In the genomic region with DNA sequence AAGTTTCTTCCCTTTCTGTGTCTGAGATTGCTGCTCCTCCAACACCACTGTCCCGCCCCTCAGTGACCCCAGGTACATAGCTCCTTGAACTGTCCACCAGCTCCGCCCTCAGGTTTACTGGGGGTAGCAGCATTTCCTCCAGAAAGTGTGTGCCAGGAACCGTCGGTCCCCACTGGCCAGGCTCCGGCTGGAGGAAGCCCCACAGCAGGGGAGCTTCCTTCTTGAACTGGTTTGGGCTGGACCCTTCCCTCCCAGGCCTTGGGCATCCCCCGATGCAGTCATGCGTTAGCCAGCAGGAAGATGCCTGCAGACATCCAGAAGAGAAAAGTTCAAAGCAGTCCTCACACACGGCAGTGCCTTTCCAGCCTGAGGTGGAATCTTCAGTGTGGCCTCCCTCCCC, we compare ENCODE assay signal across 28 cellular contexts. TPM values are rescaled to one million over a fixed set of nuclear protein-coding genes. Genes with fewer than 3 reads are reported as not detected.
DNase-seq lines count a peak whose midpoint lies in the region; ATAC-seq and TF ChIP-seq lines count a peak whose summit lies in the region.
"Had no signal": no experiment of that assay in that cellular context is flagged by ENCODE, and none has a peak within 500 bp of the region (broad histone marks: within the 10 kb centered on the region; RNA-seq: fewer than 3 reads in every experiment).

No MANE protein-coding gene starts in this region.

- in situ Hi-C loops in KBM-7 (cut with MboI; ENCODE audit: low pct_unique_long_range_greater_than_20kb, low sequenced_read_pairs), result loop anchor here (25.0 kb wide), 1 partner anchor 471 kb away; the partner anchor contains the start of gene FSIP1

- H3K36me3 Mint-ChIP-seq in WTC11 (no peaks in the 10 kb centered on the region), glutamatergic neuron (ENCODE audit: unreplicated experiment) (no peaks in the 10 kb centered on the region)
- H3K36me3 Mint-ChIP-seq: activated naive CD8-positive, alpha-beta T cell treated with anti-CD3 and anti-CD28 coated beads for 36 hours; IgD-negative memory B cell; natural killer cell had no signal

- H3K4me3 Mint-ChIP-seq in WTC11 (no peak overlapping the region), glutamatergic neuron (ENCODE audit: unreplicated experiment) (no peak overlapping the region)
- H3K4me3 Mint-ChIP-seq: activated CD4-positive, alpha-beta T cell treated with anti-CD3 and anti-CD28 coated beads, Interleukin-2, amount 10 ng/mL, durations not matched to agents 24 days and 14 days; activated naive CD8-positive, alpha-beta T cell treated with anti-CD3 and anti-CD28 coated beads for 36 hours; B cell; central memory CD8-positive, alpha-beta T cell; natural killer cell; stimulated activated naive CD8-positive, alpha-beta T cell treated with anti-CD3 and anti-CD28 coated beads, Interleukin-15, Interleukin-2, amounts not matched to agents 100 ng/mL and 50 ng/mL, for 24 hours; T-helper 2 cell treated with Interferon-gamma antibody and Interleukin-4, amounts not matched to agents 5 μg/mL and 100 μg/mL, for 36 hours had no signal

- peak; percentile 32 for DNase-seq in Daoy (ENCODE audit: low read depth)
- peak; percentile 41 for DNase-seq in KBM-7
- peak; percentile 71 for DNase-seq in WTC11 (ENCODE audit: low spot score)
- peak; percentile 34 for DNase-seq in kidney tubule cell (ENCODE audit: low spot score)
- DNase-seq in glutamatergic neuron, result no peak
- DNase-seq in AML-193 (lab: John Stamatoyannopoulos, UW), result no peak
- no peak for DNase-seq in stimulated activated CD4-positive, alpha-beta T cell treated with anti-CD3 and anti-CD28 coated beads, Interleukin-1b, Interleukin-23, amount 100 ng/mL, for 48 hours
- no peak for DNase-seq in SIG-M5 (lab: John Stamatoyannopoulos, UW)
- DNase-seq: activated CD4-positive, alpha-beta T cell treated with anti-CD3 and anti-CD28 coated beads, Interleukin-2, amount 10 ng/mL, durations not matched to agents 24 days and 14 days; activated effector memory CD4-positive, alpha-beta T cell treated with anti-CD3 and anti-CD28 coated beads, Interleukin-2, amount 50 U/mL, for 16 hours; activated naive CD8-positive, alpha-beta T cell treated with anti-CD3 and anti-CD28 coated beads for 36 hours; activated T-cell treated with anti-CD3 and anti-CD28 coated beads, Interleukin-2, amount 50 U/mL, for 1 hour; dorsolateral prefrontal cortex; hippocampal formation; natural killer cell; NCI-H2081; NCI-H446 treated with DMSO at 0.1 percent for 48 hours had no signal

- TF ChIP-seq CTCF in WTC11 (IDR thresholded peaks at IDR 0.05) (no peak), glutamatergic neuron (IDR thresholded peaks at IDR 0.05; ENCODE audit: partially characterized antibody, unreplicated experiment) (no peak)

- peak overlapping the region; percentile 63; the same call in 1 of the 2 replicates for H3K27ac Mint-ChIP-seq in WTC11
- no peak overlapping the region for H3K27ac Mint-ChIP-seq in glutamatergic neuron (ENCODE audit: unreplicated experiment)
- H3K27ac Mint-ChIP-seq: activated CD4-positive, alpha-beta T cell treated with anti-CD3 and anti-CD28 coated beads, Interleukin-2, amount 10 ng/mL, durations not matched to agents 24 days and 14 days; activated naive CD8-positive, alpha-beta T cell treated with anti-CD3 and anti-CD28 coated beads for 36 hours; B cell; IgD-negative memory B cell; stimulated activated naive CD8-positive, alpha-beta T cell treated with anti-CD3 and anti-CD28 coated beads, Interleukin-15, Interleukin-2, amounts not matched to agents 100 ng/mL and 50 ng/mL, for 24 hours; T-helper 2 cell treated with Interferon-gamma antibody and Interleukin-4, amounts not matched to agents 5 μg/mL and 100 μg/mL, for 36 hours had no signal

- no peaks in the 10 kb centered on the region for H3K9me3 Mint-ChIP-seq in WTC11
- H3K9me3 Mint-ChIP-seq in glutamatergic neuron (ENCODE audit: unreplicated experiment), result peaks cover 2% of the 10 kb centered on the region
- H3K9me3 Mint-ChIP-seq: activated CD4-positive, alpha-beta T cell treated with anti-CD3 and anti-CD28 coated beads, Interleukin-2, amount 10 ng/mL, durations not matched to agents 24 days and 14 days; activated naive CD8-positive, alpha-beta T cell treated with anti-CD3 and anti-CD28 coated beads for 36 hours; central memory CD8-positive, alpha-beta T cell; IgD-negative memory B cell; natural killer cell; stimulated activated naive CD8-positive, alpha-beta T cell treated with anti-CD3 and anti-CD28 coated beads, Interleukin-15, Interleukin-2, amounts not matched to agents 100 ng/mL and 50 ng/mL, for 24 hours; T-helper 2 cell treated with Interferon-gamma antibody and Interleukin-4, amounts not matched to agents 5 μg/mL and 100 μg/mL, for 36 hours had no signal

- CTCF ChIA-PET in WTC11 (lab: Charles Lee), result interaction anchor here (0.7 to 15.1 kb wide), 22 partner anchors 12 to 229 kb away, joined by 3 to 224 read pairs (median 6); partner anchors contain the start of genes INAFM2, PAK6 and PLCB2

- peak; percentile 81 for ATAC-seq in WTC11
- ATAC-seq: A549, gastroesophageal sphincter, natural killer cell had no signal

- POLR2A ChIA-PET in WTC11 (lab: Charles Lee), result interaction anchor here (0.7 to 1.6 kb wide), 3 partner anchors 16 to 211 kb away, joined by 4 to 9 read pairs (median 4); partner anchors contain the start of gene PAK6

- H3K27me3 Mint-ChIP-seq in WTC11 (ENCODE audit: low read depth) (peaks cover 8% of the 10 kb centered on the region), glutamatergic neuron (ENCODE audit: unreplicated experiment) (peaks cover 11% of the 10 kb centered on the region)

- H3K4me1 Mint-ChIP-seq in WTC11 (peaks cover 22% of the 10 kb centered on the region), glutamatergic neuron (ENCODE audit: low read depth, unreplicated experiment) (peaks cover 14% of the 10 kb centered on the region)
- H3K4me1 Mint-ChIP-seq: activated naive CD8-positive, alpha-beta T cell treated with anti-CD3 and anti-CD28 coated beads for 36 hours had no signal

TF ChIP-seq in WTC11, 78 proteins besides CTCF, POLR2A, EP300 and RAD21:
- TF ChIP-seq CBFB (CRISPR knock-in tag; IDR thresholded peaks at IDR 0.05; ENCODE audit: low read depth), result no peak
- TF ChIP-seq SMAD4 (CRISPR knock-in tag; IDR thresholded peaks at IDR 0.05), result no peak
- TF ChIP-seq ZNF423 (CRISPR knock-in tag; IDR thresholded peaks at IDR 0.05), result no peak
- no peak for TF ChIP-seq KAT7 (CRISPR knock-in tag; IDR thresholded peaks at IDR 0.05; ENCODE audit: borderline replicate concordance)
- TF ChIP-seq IRF1 (CRISPR knock-in tag; IDR thresholded peaks at IDR 0.05), result no peak
- no peak for TF ChIP-seq OVOL2 (CRISPR knock-in tag; IDR thresholded peaks at IDR 0.05; ENCODE audit: borderline replicate concordance)
- TF ChIP-seq, protein P1, sequence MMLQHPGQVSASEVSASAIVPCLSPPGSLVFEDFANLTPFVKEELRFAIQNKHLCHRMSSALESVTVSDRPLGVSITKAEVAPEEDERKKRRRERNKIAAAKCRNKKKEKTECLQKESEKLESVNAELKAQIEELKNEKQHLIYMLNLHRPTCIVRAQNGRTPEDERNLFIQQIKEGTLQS (CRISPR knock-in tag; conservative IDR thresholded peaks at IDR 0.05), result no peak
- TF ChIP-seq ZNF121 (CRISPR knock-in tag; IDR thresholded peaks at IDR 0.05), result no peak
- TF ChIP-seq EMX1 (CRISPR knock-in tag; IDR thresholded peaks at IDR 0.05), result no peak

RNA-seq across cellular contexts. Expression of gene PAK6, which starts 19.7 kb away (rescaled TPM):
- 0.12 and 0.57 TPM in 2 replicates for total RNA-seq in Daoy (2014; rRNA removed; shearing (Covaris generic))
- total RNA-seq in WTC11 (2021) (8.7 to 11.7 TPM (median 9.6 TPM) in 3 replicates), glutamatergic neuron (ENCODE audit: unreplicated experiment) (not detected)
- total RNA-seq: osteoblast had no signal

RNA-seq across cellular contexts. Expression of gene ANKRD63, which starts 24.3 kb away (rescaled TPM):
- total RNA-seq in Daoy (2014; rRNA removed; shearing (Covaris generic)), result 0.63 and 0.97 TPM in 2 replicates
- total RNA-seq in WTC11 (2021) (1.2 to 1.7 TPM (median 1.4 TPM) in 3 replicates), glutamatergic neuron (ENCODE audit: unreplicated experiment) (not detected)
- total RNA-seq: activated CD4-positive, alpha-beta T cell treated with anti-CD3 and anti-CD28 coated beads, Interleukin-2, amount 10 ng/mL, durations not matched to agents 24 days and 14 days; activated naive CD8-positive, alpha-beta T cell treated with anti-CD3 and anti-CD28 coated beads for 36 hours; lower leg skin; mononuclear cell; natural killer cell; osteoblast had no signal

RNA-seq across cellular contexts. Expression of gene PLCB2, which starts 49.2 kb away (rescaled TPM):
- total RNA-seq in Daoy (2014; rRNA removed; shearing (Covaris generic)), result 0.29 and 1.3 TPM in 2 replicates
- total RNA-seq in WTC11 (2021) (14.2 to 18.5 TPM (median 15.2 TPM) in 3 replicates), glutamatergic neuron (ENCODE audit: unreplicated experiment) (2.6 TPM)
- total RNA-seq: renal cortical epithelial cell had no signal

Comparison
In these comparisons a context has a peak if more than half of its experiments do, and no peak if none do; other contexts are left out.
1. DNase-seq: peak in Daoy (single experiment), KBM-7 (single experiment), WTC11 (single experiment) and kidney tubule cell (single experiment); none in glutamatergic neuron (single experiment), AML-193 (0 of 2), stimulated activated CD4-positive, alpha-beta T cell treated with anti-CD3 and anti-CD28 coated beads, Interleukin-1b, Interleukin-23, amount 100 ng/mL, for 48 hours (single experiment) and SIG-M5 (single experiment).